8 cellular contexts compared by ENCODE assay signal in genomic region chr9:12464910-12465512, GRCh38.
A peak's percentile ranks its signal among the peaks of the same experiment; 100 is the strongest.
DNase-seq lines count a peak whose midpoint lies in the region; ATAC-seq, FAIRE-seq and TF ChIP-seq lines count a peak whose summit lies in the region.

No MANE protein-coding gene starts in this region.

- H3K14ac ChIP-seq in H1 (ENCODE audit: insufficient read length), result no peak overlapping the region

- no peaks in the 10 kb centered on the region for H3K79me1 ChIP-seq in H1 (ENCODE audit: low read depth, low read length)

- H3K4me3 Mint-ChIP-seq in activated CD8-positive, alpha-beta T cell treated with anti-CD3 and anti-CD28 coated beads for 36 hours, result no peak overlapping the region
- H3K4me3 Mint-ChIP-seq in activated CD8-positive, alpha-beta T cell treated with anti-CD3 and anti-CD28 coated beads, Interleukin-2, amount 10 ng/mL, durations not matched to agents 7 days and 5 days, result no peak overlapping the region

- WGBS in H1 (ENCODE audit: extremely low coverage in 1 of 2, insufficient coverage in 1 of 2, insufficient read length in 1 of 2, insufficient replicate concordance in 2 of 2, low coverage in 1 of 2, low lambda C conversion rate in 2 of 2, missing lambda C conversion rate in 1 of 2), 2 experiments, result 0% methylated on average over 2 of the region's 2 CpGs; no CpG with 5 or more reads in 1 of the 2 experiments

- H3K9me3 ChIP-seq in H1 (ENCODE audit: insufficient read depth in 2 of 2, low read depth in 1 of 2, low read length in 1 of 2), result no peaks in the 10 kb centered on the region

- H3K56ac ChIP-seq in H1 (replicated peaks; ENCODE audit: insufficient read length, low read depth, low read length), result no peak overlapping the region

- H3K36me3 Mint-ChIP-seq in activated CD8-positive, alpha-beta T cell treated with anti-CD3 and anti-CD28 coated beads for 36 hours (ENCODE audit: low read depth), result no peaks in the 10 kb centered on the region
- H3K36me3 Mint-ChIP-seq in activated CD8-positive, alpha-beta T cell treated with anti-CD3 and anti-CD28 coated beads, Interleukin-2, amount 10 ng/mL, durations not matched to agents 7 days and 5 days (ENCODE audit: low read depth), result no peaks in the 10 kb centered on the region

- no peak overlapping the region for H3K27ac Mint-ChIP-seq in activated CD8-positive, alpha-beta T cell treated with anti-CD3 and anti-CD28 coated beads for 36 hours
- no peak overlapping the region for H3K27ac Mint-ChIP-seq in activated CD8-positive, alpha-beta T cell treated with anti-CD3 and anti-CD28 coated beads, Interleukin-2, amount 10 ng/mL, durations not matched to agents 7 days and 5 days

- peak; percentile 77 for TF ChIP-seq CTCF in activated CD8-positive, alpha-beta T cell treated with anti-CD3 and anti-CD28 coated beads for 36 hours (IDR thresholded peaks at IDR 0.05)
- TF ChIP-seq CTCF in H1 (IDR thresholded peaks at IDR 0.05; ENCODE audit: control extremely low read depth in 1 of 3, insufficient read depth in 1 of 3, low read depth in 1 of 3, low read length in 3 of 3), result peak in 2 of 3 experiments; percentile 37 to 43; a peak in 2 of 4 replicates

- no peaks in the 10 kb centered on the region for H4K20me1 ChIP-seq in H1 (replicated peaks in 1 of 2; ENCODE audit: control insufficient read depth in 1 of 2, insufficient read depth in 2 of 2, low read length in 2 of 2)

- H3K4me1 Mint-ChIP-seq in activated CD8-positive, alpha-beta T cell treated with anti-CD3 and anti-CD28 coated beads for 36 hours (ENCODE audit: low read depth), result no peaks in the 10 kb centered on the region
- no peaks in the 10 kb centered on the region for H3K4me1 Mint-ChIP-seq in activated CD8-positive, alpha-beta T cell treated with anti-CD3 and anti-CD28 coated beads, Interleukin-2, amount 10 ng/mL, durations not matched to agents 7 days and 5 days (ENCODE audit: low read depth)

- H3K4me3 ChIP-seq in H1 (ENCODE audit: extremely low read depth in 1 of 4, insufficient read depth in 2 of 4, low read depth in 3 of 4, low read length in 4 of 4), result no peak overlapping the region

- no peak overlapping the region for H2BK12ac ChIP-seq in H1 (ENCODE audit: low read depth, low read length)

- H3K4ac ChIP-seq in H1 (replicated peaks; ENCODE audit: insufficient read length, low read depth, low read length), result no peak overlapping the region

- no peak for DNase-seq in activated CD8-positive, alpha-beta T cell treated with anti-CD3 and anti-CD28 coated beads for 36 hours
- DNase-seq in activated CD8-positive, alpha-beta T cell treated with anti-CD3 and anti-CD28 coated beads, Interleukin-2, amount 10 ng/mL, durations not matched to agents 7 days and 5 days, result no peak
- DNase-seq in NCI-H446 (lab: John Stamatoyannopoulos, UW) (peak; percentile 64 to 73), H1 (ENCODE audit: low read depth in 1 of 2, low spot score in 2 of 2) (no peak), putamen (ENCODE audit: low spot score) (peak; percentile 2), amniotic stem cell (lab: John Stamatoyannopoulos, UW) (no peak), NK-92 (lab: John Stamatoyannopoulos, UW; ENCODE audit: unreplicated experiment) (no peak)

- no peak for FAIRE-seq in H1 (lab: Jason Lieb, UNC)

- no peak overlapping the region for H3K27ac ChIP-seq in H1 (ENCODE audit: low read depth, low read length)

- H3K27me3 Mint-ChIP-seq in activated CD8-positive, alpha-beta T cell treated with anti-CD3 and anti-CD28 coated beads for 36 hours, result no peaks in the 10 kb centered on the region
- H3K27me3 Mint-ChIP-seq in activated CD8-positive, alpha-beta T cell treated with anti-CD3 and anti-CD28 coated beads, Interleukin-2, amount 10 ng/mL, durations not matched to agents 7 days and 5 days (ENCODE audit: low read depth), result no peaks in the 10 kb centered on the region

- peaks cover 0 to 8% (median 1%) of the 10 kb centered on the region in 4 experiments; a peak in 2 of 7 replicates for H3K4me1 ChIP-seq in H1 (replicated peaks in 1 of 4; ENCODE audit: control insufficient read depth in 3 of 4, insufficient read depth in 4 of 4, low read length in 3 of 4)

- H2AFZ ChIP-seq in H1 (ENCODE audit: low read length), result no peak overlapping the region

- no peak overlapping the region for H2BK120ac ChIP-seq in H1 (replicated peaks; ENCODE audit: low read depth, low read length)

- no peak overlapping the region for H4K91ac ChIP-seq in H1 (replicated peaks; ENCODE audit: insufficient read length, low read length)

- H3K9ac ChIP-seq in H1 (replicated peaks in 1 of 4; ENCODE audit: extremely low read depth in 1 of 4, low read depth in 3 of 4, low read length in 3 of 4), result no peak overlapping the region

- H4K8ac ChIP-seq in H1 (ENCODE audit: extremely low read depth, insufficient read depth, low read length), result no peak overlapping the region

- H3K4me2 ChIP-seq in H1 (ENCODE audit: insufficient read depth in 1 of 2, low read depth in 2 of 2, low read length in 2 of 2), result no peak overlapping the region

- no peak overlapping the region for H2AK5ac ChIP-seq in H1 (ENCODE audit: low read depth, low read length)

- CTCF ChIA-PET in activated CD8-positive, alpha-beta T cell treated with anti-CD3 and anti-CD28 coated beads for 36 hours (lab: Charles Lee), result no interaction called here
- CTCF ChIA-PET in activated CD8-positive, alpha-beta T cell treated with anti-CD3 and anti-CD28 coated beads, Interleukin-2, amount 10 ng/mL, durations not matched to agents 7 days and 5 days (lab: Charles Lee), result no interaction called here
- CTCF ChIA-PET in H1 (lab: Charles Lee; ENCODE audit: partially characterized antibody), result interaction anchor here (0.8 to 3.5 kb wide), 8 partner anchors 10 to 1146 kb away, joined by 3 to 19 read pairs (median 4); no protein-coding TSS in a partner anchor

- peak; percentile 72 to 85 for TF ChIP-seq RAD21 in H1 (IDR thresholded peaks at IDR 0.05 in 1 of 2, conservative IDR thresholded peaks at IDR 0.05 in 1 of 2; ENCODE audit: low read depth in 2 of 2, low read length in 2 of 2)

- no peak overlapping the region for H3K18ac ChIP-seq in H1 (ENCODE audit: extremely low read depth, low read length)

- H2BK15ac ChIP-seq in H1 (ENCODE audit: low read length), result no peak overlapping the region

- ATAC-seq in activated CD8-positive, alpha-beta T cell treated with anti-CD3 and anti-CD28 coated beads for 36 hours, result no peak
- no peak for ATAC-seq in activated CD8-positive, alpha-beta T cell treated with anti-CD3 and anti-CD28 coated beads, Interleukin-2, amount 10 ng/mL, durations not matched to agents 7 days and 5 days
- no peak for ATAC-seq in HG03280 (IDR thresholded peaks at IDR 0.05; ENCODE audit: unreplicated experiment)

- TF ChIP-seq POLR2A in H1 (IDR thresholded peaks at IDR 0.05; ENCODE audit: control extremely low read depth in 1 of 2, low read depth in 2 of 2, low read length in 2 of 2), result no peak

- no peaks in the 10 kb centered on the region for H3K27me3 ChIP-seq in H1 (replicated peaks in 1 of 4; ENCODE audit: control insufficient read depth in 3 of 4, extremely low read depth in 1 of 4, insufficient read depth in 3 of 4, low read length in 3 of 4)

- no peaks in the 10 kb centered on the region for H3K79me2 ChIP-seq in H1 (ENCODE audit: control insufficient read depth in 1 of 2, insufficient read depth in 2 of 2, low read length in 2 of 2)

- H3K9me3 Mint-ChIP-seq in activated CD8-positive, alpha-beta T cell treated with anti-CD3 and anti-CD28 coated beads for 36 hours, result peaks cover 1% of the 10 kb centered on the region
- H3K9me3 Mint-ChIP-seq in activated CD8-positive, alpha-beta T cell treated with anti-CD3 and anti-CD28 coated beads, Interleukin-2, amount 10 ng/mL, durations not matched to agents 7 days and 5 days (ENCODE audit: insufficient read depth), result peaks cover 5% of the 10 kb centered on the region

- no peak for TF ChIP-seq EP300 in H1 (IDR thresholded peaks at IDR 0.05; ENCODE audit: borderline replicate concordance in 1 of 2, low read depth in 2 of 2, low read length in 2 of 2)

- no peak overlapping the region for H2BK20ac ChIP-seq in H1 (ENCODE audit: low read length)

- no peak overlapping the region for H3K23ac ChIP-seq in H1 (ENCODE audit: insufficient read length)

- H4K5ac ChIP-seq in H1 (ENCODE audit: insufficient read length, low read depth, low read length), result no peak overlapping the region

- intact Hi-C loops in activated CD8-positive, alpha-beta T cell treated with anti-CD3 and anti-CD28 coated beads for 36 hours (cut with micrococcal nuclease), result no loop called here

- H2BK5ac ChIP-seq in H1 (ENCODE audit: low read depth, low read length), result no peak overlapping the region

- no peaks in the 10 kb centered on the region for H3K36me3 ChIP-seq in H1 (ENCODE audit: control insufficient read depth in 2 of 4, insufficient read depth in 4 of 4, low read length in 3 of 4)

- POLR2A ChIA-PET in activated CD8-positive, alpha-beta T cell treated with anti-CD3 and anti-CD28 coated beads for 36 hours (lab: Charles Lee), result no interaction called here
- POLR2A ChIA-PET in activated CD8-positive, alpha-beta T cell treated with anti-CD3 and anti-CD28 coated beads, Interleukin-2, amount 10 ng/mL, durations not matched to agents 7 days and 5 days (lab: Charles Lee), result no interaction called here
- POLR2A ChIA-PET in H1 (lab: Charles Lee; ENCODE audit: partially characterized antibody), result no interaction called here

- no peaks in the 10 kb centered on the region; the same call in 1 of the 2 replicates for H3K23me2 ChIP-seq in H1 (ENCODE audit: low read depth, low read length)

TF ChIP-seq in H1, 55 proteins besides CTCF, POLR2A, EP300 and RAD21 (continues in another document):
- TF ChIP-seq USF2 (IDR thresholded peaks at IDR 0.05; ENCODE audit: low read length), result no peak

Comparison
In these comparisons a context has a peak if more than half of its experiments do, and no peak if none do; other contexts are left out.
1. DNase-seq: peak in NCI-H446 (2 of 2) and putamen (single experiment); none in activated CD8-positive, alpha-beta T cell treated with anti-CD3 and anti-CD28 coated beads for 36 hours (single experiment), activated CD8-positive, alpha-beta T cell treated with anti-CD3 and anti-CD28 coated beads, Interleukin-2, amount 10 ng/mL, durations not matched to agents 7 days and 5 days (single experiment), H1 (0 of 2), amniotic stem cell (single experiment) and NK-92 (single experiment).